Comparison of ENCODE assay signal across 1 cellular context in genomic region chr11:123549901-123550619, GRCh38.
TF ChIP-seq lines count a peak whose summit lies in the region.

No MANE protein-coding gene starts in this region.

TF ChIP-seq in HEK293, 187 proteins besides CTCF, POLR2A, EP300 and RAD21 (continued from another document):
- TF ChIP-seq, protein P1, sequence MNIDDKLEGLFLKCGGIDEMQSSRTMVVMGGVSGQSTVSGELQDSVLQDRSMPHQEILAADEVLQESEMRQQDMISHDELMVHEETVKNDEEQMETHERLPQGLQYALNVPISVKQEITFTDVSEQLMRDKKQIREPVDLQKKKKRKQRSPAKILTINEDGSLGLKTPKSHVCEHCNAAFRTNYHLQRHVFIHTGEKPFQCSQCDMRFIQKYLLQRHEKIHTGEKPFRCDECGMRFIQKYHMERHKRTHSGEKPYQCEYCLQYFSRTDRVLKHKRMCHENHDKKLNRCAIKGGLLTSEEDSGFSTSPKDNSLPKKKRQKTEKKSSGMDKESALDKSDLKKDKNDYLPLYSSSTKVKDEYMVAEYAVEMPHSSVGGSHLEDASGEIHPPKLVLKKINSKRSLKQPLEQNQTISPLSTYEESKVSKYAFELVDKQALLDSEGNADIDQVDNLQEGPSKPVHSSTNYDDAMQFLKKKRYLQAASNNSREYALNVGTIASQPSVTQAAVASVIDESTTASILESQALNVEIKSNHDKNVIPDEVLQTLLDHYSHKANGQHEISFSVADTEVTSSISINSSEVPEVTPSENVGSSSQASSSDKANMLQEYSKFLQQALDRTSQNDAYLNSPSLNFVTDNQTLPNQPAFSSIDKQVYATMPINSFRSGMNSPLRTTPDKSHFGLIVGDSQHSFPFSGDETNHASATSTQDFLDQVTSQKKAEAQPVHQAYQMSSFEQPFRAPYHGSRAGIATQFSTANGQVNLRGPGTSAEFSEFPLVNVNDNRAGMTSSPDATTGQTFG (tag by site-specific recombination; IDR thresholded peaks at IDR 0.05; ENCODE audit: borderline replicate concordance) = no peak
- TF ChIP-seq ZNF169 (tag by site-specific recombination; IDR thresholded peaks at IDR 0.05) (no peak), ZNF548 (tag by site-specific recombination; IDR thresholded peaks at IDR 0.05) (no peak), ZNF513 (tag by site-specific recombination; IDR thresholded peaks at IDR 0.05) (no peak), ZFP3 (tag by site-specific recombination; IDR thresholded peaks at IDR 0.05; ENCODE audit: low read depth) (no peak)
